Comparison of ENCODE assay signal across 1 cellular context in the genomic region with DNA sequence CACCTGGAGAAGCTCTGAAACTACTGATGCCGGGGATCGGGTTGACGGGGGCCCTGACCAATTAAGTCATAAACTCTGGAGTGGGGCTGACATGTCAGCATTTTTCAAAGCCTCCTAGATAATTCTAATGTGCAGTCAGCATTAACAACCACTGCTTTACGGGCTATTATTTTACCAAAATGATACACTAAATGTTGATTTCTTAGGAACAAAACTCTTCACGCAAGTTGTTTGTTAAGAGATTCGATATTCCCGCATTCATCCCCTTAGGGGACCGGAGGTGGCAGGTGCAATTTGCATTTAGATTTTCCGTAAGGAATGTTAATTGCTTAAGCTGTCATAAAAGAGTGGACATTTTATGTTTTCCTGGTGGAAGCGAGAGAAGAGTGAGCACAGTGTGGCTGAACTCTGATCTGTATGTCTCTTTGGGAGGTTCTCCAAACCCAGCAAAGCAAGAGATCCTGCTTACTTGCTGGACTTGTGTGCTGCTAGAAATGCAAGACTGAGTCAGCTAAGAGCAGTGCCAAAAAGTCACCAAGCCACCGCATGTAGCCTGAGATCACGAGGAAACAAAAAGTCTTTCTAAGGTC.
TF ChIP-seq lines count a peak whose summit lies in the region.

No MANE protein-coding gene starts in this region.

TF ChIP-seq in SK-N-SH treated with all-trans-retinoic acid at 6 μM for 48 hours, 23 proteins besides CTCF, POLR2A, EP300 and RAD21 (continued from another document):
- TF ChIP-seq, protein P1, sequence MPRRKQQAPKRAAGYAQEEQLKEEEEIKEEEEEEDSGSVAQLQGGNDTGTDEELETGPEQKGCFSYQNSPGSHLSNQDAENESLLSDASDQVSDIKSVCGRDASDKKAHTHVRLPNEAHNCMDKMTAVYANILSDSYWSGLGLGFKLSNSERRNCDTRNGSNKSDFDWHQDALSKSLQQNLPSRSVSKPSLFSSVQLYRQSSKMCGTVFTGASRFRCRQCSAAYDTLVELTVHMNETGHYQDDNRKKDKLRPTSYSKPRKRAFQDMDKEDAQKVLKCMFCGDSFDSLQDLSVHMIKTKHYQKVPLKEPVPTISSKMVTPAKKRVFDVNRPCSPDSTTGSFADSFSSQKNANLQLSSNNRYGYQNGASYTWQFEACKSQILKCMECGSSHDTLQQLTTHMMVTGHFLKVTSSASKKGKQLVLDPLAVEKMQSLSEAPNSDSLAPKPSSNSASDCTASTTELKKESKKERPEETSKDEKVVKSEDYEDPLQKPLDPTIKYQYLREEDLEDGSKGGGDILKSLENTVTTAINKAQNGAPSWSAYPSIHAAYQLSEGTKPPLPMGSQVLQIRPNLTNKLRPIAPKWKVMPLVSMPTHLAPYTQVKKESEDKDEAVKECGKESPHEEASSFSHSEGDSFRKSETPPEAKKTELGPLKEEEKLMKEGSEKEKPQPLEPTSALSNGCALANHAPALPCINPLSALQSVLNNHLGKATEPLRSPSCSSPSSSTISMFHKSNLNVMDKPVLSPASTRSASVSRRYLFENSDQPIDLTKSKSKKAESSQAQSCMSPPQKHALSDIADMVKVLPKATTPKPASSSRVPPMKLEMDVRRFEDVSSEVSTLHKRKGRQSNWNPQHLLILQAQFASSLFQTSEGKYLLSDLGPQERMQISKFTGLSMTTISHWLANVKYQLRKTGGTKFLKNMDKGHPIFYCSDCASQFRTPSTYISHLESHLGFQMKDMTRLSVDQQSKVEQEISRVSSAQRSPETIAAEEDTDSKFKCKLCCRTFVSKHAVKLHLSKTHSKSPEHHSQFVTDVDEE (CRISPR knock-in tag; IDR thresholded peaks at IDR 0.05) = no peak
- TF ChIP-seq CSDC2 (CRISPR knock-in tag; IDR thresholded peaks at IDR 0.05) = no peak
- no peak for TF ChIP-seq ZNF565 (CRISPR knock-in tag; conservative IDR thresholded peaks at IDR 0.05; ENCODE audit: low read depth)
- no peak for TF ChIP-seq ZNF8 (CRISPR knock-in tag; IDR thresholded peaks at IDR 0.05)
